14 cellular contexts compared by ENCODE assay signal in the genomic region with DNA sequence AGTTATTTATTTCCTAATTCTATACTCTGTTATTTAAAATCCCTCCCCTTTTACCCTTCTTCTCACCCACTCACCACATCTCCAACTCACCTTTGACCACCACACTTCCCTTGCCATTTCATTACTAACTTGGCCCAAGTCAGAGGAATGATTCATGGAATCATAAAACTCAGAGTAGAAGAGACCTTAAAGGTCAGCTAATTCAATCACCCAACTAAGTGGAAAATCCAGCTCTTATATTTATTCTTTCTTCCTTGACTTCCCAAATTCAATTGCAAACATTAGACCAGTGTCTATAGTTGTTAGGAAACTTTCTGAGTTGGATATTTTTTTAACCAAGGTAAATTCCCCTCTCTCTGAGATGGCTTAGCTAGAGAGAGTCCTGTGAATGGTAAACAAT. TPM values are rescaled to one million over a fixed set of nuclear protein-coding genes. Genes with fewer than 3 reads are reported as not detected.
A peak's percentile ranks its signal among the peaks of the same experiment; 100 is the strongest.
DNase-seq lines count a peak whose midpoint lies in the region; ATAC-seq and TF ChIP-seq lines count a peak whose summit lies in the region.
"Had no signal": no experiment of that assay in that cellular context is flagged by ENCODE, and none has a peak within 500 bp of the region (broad histone marks: within the 10 kb centered on the region; RNA-seq: fewer than 3 reads in every experiment).

No MANE protein-coding gene starts in this region.

- H3K9me3 Mint-ChIP-seq in progenitor cell of endocrine pancreas (ENCODE audit: low read depth), result no peaks in the 10 kb centered on the region
- H3K9me3 Mint-ChIP-seq: CD8-positive, alpha-beta memory T cell had no signal

- no peaks in the 10 kb centered on the region for H3K27me3 Mint-ChIP-seq in progenitor cell of endocrine pancreas

- DNase-seq in Caki2 (ENCODE audit: low read depth) (peak; percentile 83), NCI-H69 (lab: John Stamatoyannopoulos, UW) (peak; percentile 24), kidney glomerular epithelial cell (lab: John Stamatoyannopoulos, UW) (peak; percentile 50), progenitor cell of endocrine pancreas (ENCODE audit: low spot score, unreplicated experiment) (no peak), foreskin keratinocyte (no peak), GM13977 (ENCODE audit: low spot score) (no peak), GF-D8 (lab: John Stamatoyannopoulos, UW) (no peak)
- DNase-seq: ACHN; BE2C; C1 segment of cervical spinal cord; CD4-positive, CD25-positive, alpha-beta regulatory T cell; CD8-positive, alpha-beta memory T cell; COR-L47; H9 had no signal

- TF ChIP-seq CTCF in progenitor cell of endocrine pancreas (IDR thresholded peaks at IDR 0.05; ENCODE audit: unreplicated experiment), result no peak
- no peak for TF ChIP-seq CTCF in foreskin keratinocyte (conservative IDR thresholded peaks at IDR 0.05)
- TF ChIP-seq CTCF in GM13977 (IDR thresholded peaks at IDR 0.05; ENCODE audit: extremely low read depth, insufficient read depth, missing control alignments), result no peak

- in situ Hi-C loops in Caki2 (cut with HindIII; ENCODE audit: low pct_unique_long_range_greater_than_20kb, low sequenced_read_pairs), result no loop called here
- in situ Hi-C loops in GM13977 (cut with MboI; ENCODE audit: low pct_unique_long_range_greater_than_20kb, low sequenced_read_pairs, unreplicated experiment), result no loop called here

- H3K27ac ChIP-seq in foreskin keratinocyte, result no peak overlapping the region

- H3K4me1 ChIP-seq in foreskin keratinocyte, result peaks cover 8% of the 10 kb centered on the region
- H3K4me1 ChIP-seq: BE2C had no signal

- H3K4me1 Mint-ChIP-seq in progenitor cell of endocrine pancreas (ENCODE audit: low read depth), result peaks cover 18% of the 10 kb centered on the region
- H3K4me1 Mint-ChIP-seq: CD4-positive, CD25-positive, alpha-beta regulatory T cell; CD8-positive, alpha-beta memory T cell; H9 had no signal

- H3K27ac Mint-ChIP-seq in progenitor cell of endocrine pancreas, result peak overlapping the region; percentile 9
- H3K27ac Mint-ChIP-seq: CD4-positive, CD25-positive, alpha-beta regulatory T cell; CD8-positive, alpha-beta memory T cell; H9 had no signal

- ATAC-seq in foreskin keratinocyte, result no peak

- no peaks in the 10 kb centered on the region for H3K36me3 Mint-ChIP-seq in progenitor cell of endocrine pancreas (ENCODE audit: insufficient read depth)
- H3K36me3 Mint-ChIP-seq: CD4-positive, CD25-positive, alpha-beta regulatory T cell; CD8-positive, alpha-beta memory T cell had no signal

- no peak overlapping the region for H3K4me3 Mint-ChIP-seq in progenitor cell of endocrine pancreas (ENCODE audit: low read depth)
- H3K4me3 Mint-ChIP-seq: CD4-positive, CD25-positive, alpha-beta regulatory T cell; CD8-positive, alpha-beta memory T cell; H9 had no signal

- H3K27me3 ChIP-seq in foreskin keratinocyte, result peaks cover 3% of the 10 kb centered on the region

RNA-seq across cellular contexts. Expression of gene HEY2, which starts 26.5 kb away (rescaled TPM):
- 3.2 TPM in 2 replicates for total RNA-seq in Caki2 (2014; rRNA removed; shearing (Covaris generic); ENCODE audit: low replicate concordance)
- total RNA-seq in progenitor cell of endocrine pancreas, result 1.4 and 2.3 TPM in 2 replicates
- total RNA-seq in foreskin keratinocyte, result not detected in 2 replicates
- polyA plus RNA-seq in foreskin keratinocyte, result not detected in 2 replicates
- total RNA-seq: CD4-positive, CD25-positive, alpha-beta regulatory T cell had no signal

Comparison
In these comparisons a context has a peak if more than half of its experiments do, and no peak if none do; other contexts are left out.
1. DNase-seq: peak in Caki2 (single experiment), NCI-H69 (single experiment) and kidney glomerular epithelial cell (single experiment); none in progenitor cell of endocrine pancreas (single experiment), foreskin keratinocyte (0 of 2), GM13977 (single experiment) and GF-D8 (single experiment).